ENCODE assay signal across 1 cellular context in the genomic region with DNA sequence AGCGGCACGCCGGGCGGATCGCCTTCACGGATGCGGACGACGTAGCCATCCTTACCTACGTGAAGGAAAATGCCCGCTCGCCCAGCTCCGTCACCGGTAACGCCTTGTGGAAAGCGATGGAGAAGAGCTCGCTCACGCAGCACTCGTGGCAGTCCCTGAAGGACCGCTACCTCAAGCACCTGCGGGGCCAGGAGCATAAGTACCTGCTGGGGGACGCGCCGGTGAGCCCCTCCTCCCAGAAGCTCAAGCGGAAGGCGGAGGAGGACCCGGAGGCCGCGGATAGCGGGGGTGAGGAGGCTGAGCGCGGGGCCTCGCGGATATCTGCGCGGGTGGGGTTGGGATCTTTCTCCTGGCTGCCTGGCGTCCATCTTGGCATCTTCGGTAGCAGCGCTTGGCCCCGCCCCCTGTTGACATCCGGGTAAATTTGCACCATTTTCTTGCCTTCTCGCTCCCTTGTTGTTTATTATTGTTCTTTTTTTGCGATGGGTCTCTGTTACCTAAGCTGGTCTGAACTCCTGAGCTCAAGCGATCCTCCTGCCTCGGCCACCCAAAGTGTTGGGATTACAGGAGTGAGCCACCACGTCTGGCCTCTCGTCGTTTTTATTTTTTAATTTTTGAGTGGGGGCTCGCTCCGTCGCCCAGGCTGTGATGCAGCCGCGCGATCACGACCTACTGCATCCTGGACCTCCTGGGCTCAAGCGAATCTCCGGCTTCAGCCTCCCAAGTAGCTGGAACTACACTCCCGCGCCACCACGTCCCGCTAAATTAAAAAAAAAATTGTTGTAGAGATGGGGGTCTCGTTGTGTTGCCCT.
TF ChIP-seq lines count a peak whose summit lies in the region.

No MANE protein-coding gene starts in this region.

TF ChIP-seq in HepG2, 621 proteins besides CTCF, POLR2A, EP300 and RAD21 (continued from another document):
- TF ChIP-seq, protein P1, sequence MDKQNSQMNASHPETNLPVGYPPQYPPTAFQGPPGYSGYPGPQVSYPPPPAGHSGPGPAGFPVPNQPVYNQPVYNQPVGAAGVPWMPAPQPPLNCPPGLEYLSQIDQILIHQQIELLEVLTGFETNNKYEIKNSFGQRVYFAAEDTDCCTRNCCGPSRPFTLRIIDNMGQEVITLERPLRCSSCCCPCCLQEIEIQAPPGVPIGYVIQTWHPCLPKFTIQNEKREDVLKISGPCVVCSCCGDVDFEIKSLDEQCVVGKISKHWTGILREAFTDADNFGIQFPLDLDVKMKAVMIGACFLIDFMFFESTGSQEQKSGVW (CRISPR knock-in tag; IDR thresholded peaks at IDR 0.05; ENCODE audit: borderline replicate concordance), result no peak
